Comparison of ENCODE assay signal across 10 cellular contexts in genomic region chr2:118197011-118197695, GRCh38.
A peak's percentile ranks its signal among the peaks of the same experiment; 100 is the strongest.
DNase-seq lines count a peak whose midpoint lies in the region; ATAC-seq and TF ChIP-seq lines count a peak whose summit lies in the region.
"Had no signal": no experiment of that assay in that cellular context is flagged by ENCODE, and none has a peak within 500 bp of the region (broad histone marks: within the 10 kb centered on the region; RNA-seq: fewer than 3 reads in every experiment).

No MANE protein-coding gene starts in this region.

- H3K9me2 ChIP-seq in PC-3 (replicated peaks; ENCODE audit: low read length) = no peaks in the 10 kb centered on the region

- TF ChIP-seq CTCF in PC-3 (conservative IDR thresholded peaks at IDR 0.05; ENCODE audit: low read depth, low read length) (no peak), right lobe of liver (IDR thresholded peaks at IDR 0.05) (no peak)

- H3K27me3 ChIP-seq in PC-3 (ENCODE audit: low read length) (no peaks in the 10 kb centered on the region), right lobe of liver (no peaks in the 10 kb centered on the region)

- 54% methylated on average over 3 of the region's 3 CpGs for WGBS in right lobe of liver (ENCODE audit: insufficient coverage, low coverage, low lambda C conversion rate, missing lambda C conversion rate)

- CTCF ChIA-PET in PC-3 (lab: Charles Lee) = no interaction called here

- H4K20me1 ChIP-seq in PC-3 (ENCODE audit: low read length) = no peaks in the 10 kb centered on the region

- H3K9me3 ChIP-seq in PC-3 (ENCODE audit: low read length) (no peaks in the 10 kb centered on the region), right lobe of liver (no peaks in the 10 kb centered on the region)

- H3K4me1 ChIP-seq in PC-3 (ENCODE audit: insufficient read depth, low read length) = no peaks in the 10 kb centered on the region
- no peaks in the 10 kb centered on the region for H3K4me1 ChIP-seq in right lobe of liver

- no TSS peak for BruUV-seq in PC-3 (replicated peaks; lab: Mats Ljungman, UMichigan)

- H3K36me3 ChIP-seq in PC-3 (ENCODE audit: low read depth, low read length) (no peaks in the 10 kb centered on the region), right lobe of liver (no peaks in the 10 kb centered on the region)

- H3K79me2 ChIP-seq in PC-3 (ENCODE audit: low read length) = no peaks in the 10 kb centered on the region

- POLR2A ChIA-PET in PC-3 (lab: Charles Lee; ENCODE audit: unreplicated experiment) = no interaction called here

- H3K4me3 ChIP-seq in PC-3 (ENCODE audit: low read length) = no peak overlapping the region
- no peak overlapping the region for H3K4me3 ChIP-seq in right lobe of liver
- H3K4me3 ChIP-seq: lung had no signal

- no peak overlapping the region for H3K9ac ChIP-seq in PC-3 (ENCODE audit: low read length)

- no peak overlapping the region for H3K4me2 ChIP-seq in PC-3 (ENCODE audit: low read length)

- no peak overlapping the region for H2AFZ ChIP-seq in PC-3 (ENCODE audit: low read length)

- DNase-seq in PC-3 (peak; percentile 24), right lobe of liver (no peak), islet precursor cell (no peak), GDM1 (lab: John Stamatoyannopoulos, UW) (no peak), hypothalamus (lab: John Stamatoyannopoulos, UW) (no peak)
- DNase-seq: activated gamma-delta T cell treated with Interleukin-2 at 50 U/mL for 16 hours, NCI-H226 had no signal

- peak; percentile 66 for ATAC-seq in GM18870 (IDR thresholded peaks at IDR 0.05; ENCODE audit: unreplicated experiment)
- peak; percentile 52 for ATAC-seq in HG02571 (IDR thresholded peaks at IDR 0.05; ENCODE audit: unreplicated experiment)
- ATAC-seq in PC-3 = no peak
- peak; percentile 35 to 60 (median 46) for ATAC-seq in right lobe of liver

- H3F3A ChIP-seq in PC-3 (ENCODE audit: low read length, unreplicated experiment) = no peaks in the 10 kb centered on the region

- intact Hi-C loops in PC-3 (cut with micrococcal nuclease) (no loop called here), right lobe of liver (cut with DNase I) (no loop called here)

- no peak for TF ChIP-seq POLR2A in right lobe of liver (IDR thresholded peaks at IDR 0.05)

- H3K27ac ChIP-seq in PC-3 (ENCODE audit: low read length) (no peak overlapping the region), right lobe of liver (no peak overlapping the region)
